8 cellular contexts compared by ENCODE assay signal in genomic region chr1:16167331-16168143, GRCh38. TPM values are rescaled to one million over a fixed set of nuclear protein-coding genes. Genes with fewer than 3 reads are reported as not detected.
DNase-seq lines count a peak whose midpoint lies in the region; ATAC-seq and TF ChIP-seq lines count a peak whose summit lies in the region.

No MANE protein-coding gene starts in this region.

- DNase-seq in EH (ENCODE audit: low read depth) (peak; percentile 51), HuH-7 (ENCODE audit: low spot score) (peak; percentile 73), thoracic aorta (ENCODE audit: low spot score) (no peak), NCI-H446 treated with DMSO at 0.1 percent for 48 hours (lab: John Stamatoyannopoulos, UW) (no peak), cerebellar nuclear complex (lab: John Stamatoyannopoulos, UW) (no peak)
- DNase-seq in activated CD8-positive, alpha-beta T cell treated with anti-CD3 and anti-CD28 coated beads for 36 hours: peak; percentile 75

- H3K27me3 ChIP-seq in endocrine pancreas (ENCODE audit: control insufficient read depth, insufficient read depth, low read length) (no peaks in the 10 kb centered on the region), neural cell (ENCODE audit: insufficient read depth, low read depth, low read length) (no peaks in the 10 kb centered on the region), thoracic aorta (replicated peaks; ENCODE audit: insufficient read depth) (no peaks in the 10 kb centered on the region)

- H3K27ac ChIP-seq in neural cell (ENCODE audit: low read length) (no peak overlapping the region), thoracic aorta (no peak overlapping the region)

- H3K4me1 ChIP-seq in endocrine pancreas (ENCODE audit: control insufficient read depth, insufficient read depth, low read length) (no peaks in the 10 kb centered on the region), thoracic aorta (ENCODE audit: control insufficient read depth in 1 of 2, low read depth in 2 of 2) (no peaks in the 10 kb centered on the region)

- H3K9me3 ChIP-seq in endocrine pancreas (ENCODE audit: control insufficient read depth, low read length) (no peaks in the 10 kb centered on the region), neural cell (ENCODE audit: low read length) (no peaks in the 10 kb centered on the region), thoracic aorta (no peaks in the 10 kb centered on the region)

- intact Hi-C loops in activated CD8-positive, alpha-beta T cell treated with anti-CD3 and anti-CD28 coated beads for 36 hours (cut with micrococcal nuclease): no loop called here

- no peaks in the 10 kb centered on the region for H3K79me2 ChIP-seq in neural cell (replicated peaks; ENCODE audit: insufficient read depth, low read length)

- TF ChIP-seq CTCF in activated CD8-positive, alpha-beta T cell treated with anti-CD3 and anti-CD28 coated beads for 36 hours (IDR thresholded peaks at IDR 0.05): no peak
- no peak for TF ChIP-seq CTCF in neural cell (IDR thresholded peaks at IDR 0.05; ENCODE audit: poor library complexity, severe bottlenecking)
- TF ChIP-seq CTCF in thoracic aorta (IDR thresholded peaks at IDR 0.05): no peak

- no peak overlapping the region for H3K27ac Mint-ChIP-seq in activated CD8-positive, alpha-beta T cell treated with anti-CD3 and anti-CD28 coated beads for 36 hours

- H3K4me3 ChIP-seq in endocrine pancreas (ENCODE audit: control insufficient read depth, insufficient read depth, low read length) (no peak overlapping the region), neural cell (ENCODE audit: low read length) (peak overlapping the region; percentile 67), thoracic aorta (peak overlapping the region; percentile 77)

- TF ChIP-seq RAD21 in neural cell (conservative IDR thresholded peaks at IDR 0.05): no peak

- CTCF ChIA-PET in activated CD8-positive, alpha-beta T cell treated with anti-CD3 and anti-CD28 coated beads for 36 hours (lab: Charles Lee): interaction anchor here (1.1 to 2.5 kb wide), 2 partner anchors 86 to 94 kb away, joined by 3 to 14 read pairs; partner anchors contain the start of gene FAM131C

- H3K36me3 ChIP-seq in endocrine pancreas (ENCODE audit: control insufficient read depth, insufficient read depth, low read length) (no peaks in the 10 kb centered on the region), neural cell (ENCODE audit: insufficient read depth, low read length) (no peaks in the 10 kb centered on the region), thoracic aorta (no peaks in the 10 kb centered on the region)

- H3K4me3 Mint-ChIP-seq in activated CD8-positive, alpha-beta T cell treated with anti-CD3 and anti-CD28 coated beads for 36 hours: peak overlapping the region; percentile 60

- POLR2A ChIA-PET in activated CD8-positive, alpha-beta T cell treated with anti-CD3 and anti-CD28 coated beads for 36 hours (lab: Charles Lee): interaction anchor here (1.3 kb wide), 1 partner anchor 9 kb away, joined by 3 read pairs; no protein-coding TSS in a partner anchor

- peaks cover 42% of the 10 kb centered on the region for H3K4me1 Mint-ChIP-seq in activated CD8-positive, alpha-beta T cell treated with anti-CD3 and anti-CD28 coated beads for 36 hours (ENCODE audit: low read depth)

- no peaks in the 10 kb centered on the region for H4K20me1 ChIP-seq in neural cell (ENCODE audit: insufficient read depth)

- peaks cover 9% of the 10 kb centered on the region for H3K27me3 Mint-ChIP-seq in activated CD8-positive, alpha-beta T cell treated with anti-CD3 and anti-CD28 coated beads for 36 hours

- peak; percentile 77 for ATAC-seq in activated CD8-positive, alpha-beta T cell treated with anti-CD3 and anti-CD28 coated beads for 36 hours
- ATAC-seq in thoracic aorta (ENCODE audit: insufficient number of reproducible peaks, low FRiP score, low read depth): no peak

- no peak overlapping the region for H3K4me2 ChIP-seq in neural cell (ENCODE audit: low read length)

- no peaks in the 10 kb centered on the region for H3K9me3 Mint-ChIP-seq in activated CD8-positive, alpha-beta T cell treated with anti-CD3 and anti-CD28 coated beads for 36 hours

- no peaks in the 10 kb centered on the region for H3K9me2 ChIP-seq in neural cell (ENCODE audit: insufficient read depth, low read length)

- TF ChIP-seq EP300 in neural cell (conservative IDR thresholded peaks at IDR 0.05; ENCODE audit: poor library complexity, severe bottlenecking): peak; percentile 12

- H3K9ac ChIP-seq in endocrine pancreas (ENCODE audit: control insufficient read depth, insufficient read depth, low read length) (peak overlapping the region; percentile 6), neural cell (ENCODE audit: low read length) (peak overlapping the region; percentile 57)

- H3K36me3 Mint-ChIP-seq in activated CD8-positive, alpha-beta T cell treated with anti-CD3 and anti-CD28 coated beads for 36 hours (ENCODE audit: low read depth): no peaks in the 10 kb centered on the region

- H2AFZ ChIP-seq in neural cell (ENCODE audit: low read depth, low read length): no peak overlapping the region

- H3F3A ChIP-seq in neural cell (ENCODE audit: insufficient read depth, low read length, poor library complexity, severe bottlenecking): no peaks in the 10 kb centered on the region

TF ChIP-seq in neural cell, 6 proteins besides CTCF, POLR2A, EP300 and RAD21:
- TF ChIP-seq EZH2 (IDR thresholded peaks at IDR 0.05; ENCODE audit: borderline replicate concordance, insufficient read depth, low read length, poor library complexity, severe bottlenecking): no peak
- no peak for TF ChIP-seq MXI1 (conservative IDR thresholded peaks at IDR 0.05; ENCODE audit: poor library complexity, severe bottlenecking)
- TF ChIP-seq REST (IDR thresholded peaks at IDR 0.05; ENCODE audit: borderline replicate concordance): no peak
- no peak for TF ChIP-seq SMC3 (conservative IDR thresholded peaks at IDR 0.05; ENCODE audit: poor library complexity)
- no peak for TF ChIP-seq TAF1 (IDR thresholded peaks at IDR 0.05; ENCODE audit: low read depth)
- no peak for TF ChIP-seq POLR2AphosphoS5 (IDR thresholded peaks at IDR 0.05)

RNA-seq across cellular contexts. Expression of gene EPHA2, which starts 11.7 kb away (rescaled TPM):
- not detected for total RNA-seq in activated CD8-positive, alpha-beta T cell treated with anti-CD3 and anti-CD28 coated beads for 36 hours
- polyA plus RNA-seq in neural cell: 0.63 and 0.66 TPM in 2 replicates
- 1.5 and 1.6 TPM in 2 replicates for polyA minus RNA-seq in neural cell
- 10 to 100 TPM; 20.3 to 32.9 TPM for total RNA-seq in thoracic aorta

RNA-seq across cellular contexts. Expression of gene ARHGEF19, which starts 44.9 kb away (rescaled TPM):
- 1 to 10 TPM; 5.7 to 7.4 TPM for total RNA-seq in activated CD8-positive, alpha-beta T cell treated with anti-CD3 and anti-CD28 coated beads for 36 hours
- 0.93 and 2.1 TPM in 2 replicates for polyA plus RNA-seq in neural cell
- polyA minus RNA-seq in neural cell: 0.46 and 1.2 TPM in 2 replicates
- 1 to 10 TPM; 8.1 to 8.5 TPM for total RNA-seq in thoracic aorta

Comparison
In these comparisons a context has a peak if more than half of its experiments do, and no peak if none do; other contexts are left out.
1. DNase-seq: peak in EH (single experiment), HuH-7 (single experiment) and activated CD8-positive, alpha-beta T cell treated with anti-CD3 and anti-CD28 coated beads for 36 hours (single experiment); none in thoracic aorta (single experiment), NCI-H446 treated with DMSO at 0.1 percent for 48 hours (single experiment) and cerebellar nuclear complex (0 of 2).
2. RNA of gene EPHA2, which starts 11.7 kb away (total RNA-seq): 20.3 to 32.9 TPM in thoracic aorta; not detected in activated CD8-positive, alpha-beta T cell treated with anti-CD3 and anti-CD28 coated beads for 36 hours; every median in the first group is over 10 times any median in the second.